In genomic region chr9:114332474-114333040, GRCh38 we compare ENCODE assay signal across 1 cellular context.
TF ChIP-seq lines count a peak whose summit lies in the region.

No MANE protein-coding gene starts in this region.

TF ChIP-seq in GM12878, 131 proteins besides CTCF, POLR2A, EP300 and RAD21:
- peak; percentile 30; the same call in 1 of the 2 replicates for TF ChIP-seq POLR2AphosphoS2 (IDR thresholded peaks at IDR 0.05; ENCODE audit: low read depth, low read length)
TF ChIP-seq in GM12878: peak in this region for 1; not testable (repeated sequence) for 130.
